Comparison of ENCODE assay signal across 24 cellular contexts in genomic region chr5:110354341-110354740, GRCh38.
DNase-seq lines count a peak whose midpoint lies in the region; ATAC-seq and TF ChIP-seq lines count a peak whose summit lies in the region.
"Had no signal": no experiment of that assay in that cellular context is flagged by ENCODE, and none has a peak within 500 bp of the region (broad histone marks: within the 10 kb centered on the region; RNA-seq: fewer than 3 reads in every experiment).

No MANE protein-coding gene starts in this region.

- CTCF ChIA-PET in A673 (lab: Charles Lee): no interaction called here

- H3K4me2 ChIP-seq in fibroblast of lung (ENCODE audit: extremely low read depth, insufficient read depth, low read length): no peak overlapping the region
- H3K4me2 ChIP-seq: PC-9 had no signal

- H3K36me3 ChIP-seq in ACC112 (ENCODE audit: insufficient read depth, low read length): no peaks in the 10 kb centered on the region
- H3K36me3 ChIP-seq in adipocyte (ENCODE audit: control insufficient read depth, insufficient read depth, low read length, severe bottlenecking): no peaks in the 10 kb centered on the region
- H3K36me3 ChIP-seq in fibroblast of lung (ENCODE audit: control insufficient read depth, insufficient read depth, low read length): no peaks in the 10 kb centered on the region
- no peaks in the 10 kb centered on the region for H3K36me3 ChIP-seq in A673 (ENCODE audit: insufficient read depth, low read length, poor library complexity, severe bottlenecking)
- H3K36me3 ChIP-seq: upper lobe of left lung had no signal

- no peaks in the 10 kb centered on the region for H3K27me3 ChIP-seq in ACC112 (ENCODE audit: insufficient read depth, low read length)
- H3K27me3 ChIP-seq in adipocyte (replicated peaks; ENCODE audit: control insufficient read depth, insufficient read depth, low read length): no peaks in the 10 kb centered on the region
- H3K27me3 ChIP-seq in fibroblast of lung (ENCODE audit: control insufficient read depth, insufficient read depth, low read length): no peaks in the 10 kb centered on the region
- H3K27me3 ChIP-seq in A673 (replicated peaks; ENCODE audit: insufficient read depth, low read depth, low read length, poor library complexity): no peaks in the 10 kb centered on the region
- H3K27me3 ChIP-seq: upper lobe of left lung had no signal

- no TSS peak for BruUV-seq in A673 (replicated peaks; lab: Mats Ljungman, UMichigan)

- DNase-seq in adipocyte (ENCODE audit: low read depth) (peak; percentile 45), fibroblast of lung (ENCODE audit: low read depth in 2 of 2) (peak; percentile 19 to 76), omental fat pad (ENCODE audit: low spot score) (no peak), A673 (ENCODE audit: low spot score) (no peak), NCI-H345 (lab: John Stamatoyannopoulos, UW) (no peak)
- DNase-seq: activated CD4-positive, alpha-beta T cell treated with anti-CD3 and anti-CD28 coated beads for 1 hour; activated gamma-delta T cell; CD4-positive, alpha-beta memory T cell; DMS79; H7; Kasumi-1; NCI-H1105; NCI-H2107; NCI-H69; PC-9; stimulated activated CD4-positive, alpha-beta T cell treated with anti-CD3 and anti-CD28 coated beads, Interleukin-12 subunit alpha, Interleukin-12 subunit beta, amount 100 ng/mL, for 4 hours; T-helper 9 cell; upper lobe of left lung had no signal

- POLR2A ChIA-PET in A673 (lab: Charles Lee; ENCODE audit: low non-redundant PET): no interaction called here

- TF ChIP-seq CTCF in fibroblast of lung (conservative IDR thresholded peaks at IDR 0.05 in 1 of 2, IDR thresholded peaks at IDR 0.05 in 1 of 2; ENCODE audit: low read depth in 1 of 2, low read length in 2 of 2) (no peak), omental fat pad (IDR thresholded peaks at IDR 0.05) (no peak), A673 (conservative IDR thresholded peaks at IDR 0.05; ENCODE audit: low read depth, low read length) (no peak)

- peak overlapping the region; percentile 7 for H2AFZ ChIP-seq in ACC112 (ENCODE audit: low read length, unreplicated experiment)
- H2AFZ ChIP-seq in fibroblast of lung (ENCODE audit: low read length): no peak overlapping the region
- H2AFZ ChIP-seq: parathyroid adenoma, PC-9 had no signal

- no peak for TF ChIP-seq POLR2A in GM18505 (IDR thresholded peaks at IDR 0.05; ENCODE audit: borderline replicate concordance, extremely low read depth, insufficient read depth, insufficient read length)

- H3K4me3 ChIP-seq in ACC112 (ENCODE audit: low read depth, low read length) (no peak overlapping the region), adipocyte (ENCODE audit: low read length) (peak overlapping the region; percentile 43), fibroblast of lung (replicated peaks in 1 of 4; ENCODE audit: control extremely low read depth in 1 of 4, insufficient read depth in 1 of 4, low read depth in 3 of 4, low read length in 4 of 4) (no peak overlapping the region), A673 (ENCODE audit: low read depth, low read length, poor library complexity, severe bottlenecking) (no peak overlapping the region)
- H3K4me3 ChIP-seq: PC-9, upper lobe of left lung had no signal

- no peaks in the 10 kb centered on the region for H3K79me2 ChIP-seq in ACC112 (ENCODE audit: control insufficient read depth, insufficient read depth, low read length, unreplicated experiment)
- H3K79me2 ChIP-seq in fibroblast of lung (ENCODE audit: control insufficient read depth, insufficient read depth, low read length): no peaks in the 10 kb centered on the region
- H3K79me2 ChIP-seq: parathyroid adenoma had no signal

- H4K20me1 ChIP-seq in fibroblast of lung (ENCODE audit: control insufficient read depth, extremely low read depth, insufficient read depth, low read length): no peaks in the 10 kb centered on the region

- intact Hi-C loops in A673 (cut with micrococcal nuclease; ENCODE audit: unreplicated experiment): no loop called here

- H3K27ac ChIP-seq in ACC112 (ENCODE audit: low read depth, low read length): no peak overlapping the region
- H3K27ac ChIP-seq in fibroblast of lung (ENCODE audit: insufficient read depth, low read length): no peak overlapping the region
- no peak overlapping the region for H3K27ac ChIP-seq in A673 (ENCODE audit: low read depth, low read length, poor library complexity, severe bottlenecking)
- H3K27ac ChIP-seq: parathyroid adenoma, PC-9, upper lobe of left lung had no signal

- H3K9ac ChIP-seq in adipocyte (ENCODE audit: low read length): peak overlapping the region; percentile 53
- H3K9ac ChIP-seq in fibroblast of lung (ENCODE audit: insufficient read depth, low read length): no peak overlapping the region
- H3K9ac ChIP-seq: parathyroid adenoma had no signal

- ATAC-seq in omental fat pad (ENCODE audit: low FRiP score): peak; percentile 32
- no peak for ATAC-seq in HG03354 (IDR thresholded peaks at IDR 0.05; ENCODE audit: poor library complexity, severe bottlenecking, unreplicated experiment)
- ATAC-seq in GM18505 (IDR thresholded peaks at IDR 0.05; ENCODE audit: unreplicated experiment): no peak
- ATAC-seq: left lobe of liver; stimulated activated memory B cell treated with anti-CD40 and anti-IgM and Interleukin-4, amounts not matched to agents 10 μg/mL and 1 μg/mL and 100 μg/mL, for 72 hours had no signal

- peaks cover 27% of the 10 kb centered on the region for H3K4me1 ChIP-seq in ACC112 (ENCODE audit: control insufficient read depth, insufficient read depth, low read length, unreplicated experiment)
- peaks cover 47% of the 10 kb centered on the region for H3K4me1 ChIP-seq in adipocyte (ENCODE audit: control insufficient read depth, insufficient read depth, low read length)
- peaks cover 2% of the 10 kb centered on the region for H3K4me1 ChIP-seq in fibroblast of lung (ENCODE audit: control insufficient read depth, extremely low read depth, insufficient read depth, low read length)
- H3K4me1 ChIP-seq in A673 (ENCODE audit: insufficient read depth, low read length, poor library complexity, severe bottlenecking): peaks cover 17% of the 10 kb centered on the region
- H3K4me1 ChIP-seq: parathyroid adenoma, upper lobe of left lung had no signal

- no peaks in the 10 kb centered on the region for H3K9me3 ChIP-seq in adipocyte (ENCODE audit: control insufficient read depth, low read length)
- no peaks in the 10 kb centered on the region for H3K9me3 ChIP-seq in fibroblast of lung (ENCODE audit: control insufficient read depth, insufficient read depth, low read depth, low read length)
- H3K9me3 ChIP-seq in A673 (ENCODE audit: low read depth, low read length, poor library complexity, severe bottlenecking): no peaks in the 10 kb centered on the region
- H3K9me3 ChIP-seq: upper lobe of left lung had no signal

Comparison
In these comparisons a context has a peak if more than half of its experiments do, and no peak if none do; other contexts are left out.
1. DNase-seq: peak in adipocyte (single experiment) and fibroblast of lung (2 of 2); none in omental fat pad (single experiment), A673 (single experiment) and NCI-H345 (single experiment).